36 cellular contexts compared by ENCODE assay signal in genomic region chr10:94992811-94993210, GRCh38. TPM values are rescaled to one million over a fixed set of nuclear protein-coding genes. Genes with fewer than 3 reads are reported as not detected.
DNase-seq lines count a peak whose midpoint lies in the region; ATAC-seq and TF ChIP-seq lines count a peak whose summit lies in the region.
"Had no signal": no experiment of that assay in that cellular context is flagged by ENCODE, and none has a peak within 500 bp of the region (broad histone marks: within the 10 kb centered on the region; RNA-seq: fewer than 3 reads in every experiment).

No MANE protein-coding gene starts in this region.

- H3K27me3 ChIP-seq in MG63 (no peaks in the 10 kb centered on the region), neuronal stem cell (ENCODE audit: control insufficient read depth in 3 of 3, insufficient read depth in 3 of 3, low read depth in 1 of 3, low read length in 3 of 3) (no peaks in the 10 kb centered on the region)
- H3K27me3 ChIP-seq: testis, vagina had no signal

- H3K4me3 ChIP-seq in MG63 (no peak overlapping the region), neuronal stem cell (ENCODE audit: low read length in 2 of 2) (no peak overlapping the region)
- H3K4me3 ChIP-seq: prostate gland, testis, vagina had no signal

- H3K36me3 Mint-ChIP-seq in WTC11: peaks cover 19% of the 10 kb centered on the region
- no peaks in the 10 kb centered on the region for H3K36me3 Mint-ChIP-seq in activated naive CD8-positive, alpha-beta T cell treated with anti-CD3 and anti-CD28 coated beads, Interleukin-2, amount 50 U/mL, for 24 hours (ENCODE audit: low read depth)
- H3K36me3 Mint-ChIP-seq: CD4-positive, alpha-beta memory T cell; memory B cell had no signal

- H3K9me3 ChIP-seq in MG63 (peaks cover 4% of the 10 kb centered on the region; the same call in 1 of the 2 replicates), neuronal stem cell (replicated peaks in 1 of 2; ENCODE audit: control insufficient read depth in 2 of 2, insufficient read depth in 1 of 2, low read depth in 1 of 2, low read length in 2 of 2) (peaks cover 0 to 3% of the 10 kb centered on the region in 2 donors)
- H3K9me3 ChIP-seq: prostate gland had no signal

- H3K23ac ChIP-seq in neuronal stem cell (ENCODE audit: low read depth, low read length, poor library complexity): no peak overlapping the region

- POLR2A ChIA-PET in WTC11 (lab: Charles Lee): interaction anchor here (0.7 kb wide), 1 partner anchor 43 kb away, joined by 3 read pairs; no protein-coding TSS in a partner anchor

- no peak overlapping the region for H3K27ac Mint-ChIP-seq in WTC11
- H3K27ac Mint-ChIP-seq in activated naive CD8-positive, alpha-beta T cell treated with anti-CD3 and anti-CD28 coated beads, Interleukin-2, amount 50 U/mL, for 24 hours: no peak overlapping the region
- H3K27ac Mint-ChIP-seq: activated T-helper 17 cell treated with anti-CD3 and anti-CD28 coated beads, Interleukin-2, amount 50 U/mL, for 72 hours; CD4-positive, alpha-beta memory T cell; memory B cell had no signal

- peaks cover 0 to 3% of the 10 kb centered on the region in 2 donors for H3K4me1 ChIP-seq in neuronal stem cell (ENCODE audit: control insufficient read depth in 2 of 2, insufficient read depth in 1 of 2, low read depth in 1 of 2, low read length in 2 of 2)
- H3K4me1 ChIP-seq: prostate gland, testis, vagina had no signal

- H3K9me3 Mint-ChIP-seq in WTC11: peaks cover 47% of the 10 kb centered on the region
- peaks cover 25% of the 10 kb centered on the region for H3K9me3 Mint-ChIP-seq in activated naive CD8-positive, alpha-beta T cell treated with anti-CD3 and anti-CD28 coated beads, Interleukin-2, amount 50 U/mL, for 24 hours

- H3K27me3 Mint-ChIP-seq in WTC11 (ENCODE audit: low read depth): no peaks in the 10 kb centered on the region; the same call in none of the 2 replicates
- H3K27me3 Mint-ChIP-seq in activated naive CD8-positive, alpha-beta T cell treated with anti-CD3 and anti-CD28 coated beads, Interleukin-2, amount 50 U/mL, for 24 hours: no peaks in the 10 kb centered on the region
- H3K27me3 Mint-ChIP-seq: activated T-helper 17 cell treated with anti-CD3 and anti-CD28 coated beads, Interleukin-2, amount 50 U/mL, for 72 hours; CD4-positive, alpha-beta memory T cell had no signal

- no CpG with 5 or more reads among the region's 4 CpGs for WGBS in neuronal stem cell (ENCODE audit: extremely low coverage in 2 of 2, insufficient read length in 2 of 2, insufficient replicate concordance in 1 of 2), 2 donors

- H2AFZ ChIP-seq in neuronal stem cell (ENCODE audit: low read length): no peak overlapping the region

- peak; percentile 23 for DNase-seq in A172 (ENCODE audit: low spot score)
- DNase-seq in MG63: peak; percentile 23
- peak; percentile 46 for DNase-seq in WTC11 (ENCODE audit: low spot score)
- DNase-seq in left lobe of liver (ENCODE audit: low spot score): no peak
- no peak for DNase-seq in activated naive CD8-positive, alpha-beta T cell treated with anti-CD3 and anti-CD28 coated beads, Interleukin-2, amount 50 U/mL, for 24 hours
- DNase-seq in mucosa of gallbladder (ENCODE audit: low spot score): no peak
- no peak for DNase-seq in neuronal stem cell (ENCODE audit: low spot score)
- DNase-seq: activated CD4-positive, CD25-positive, alpha-beta regulatory T cell; activated CD8-positive, alpha-beta memory T cell treated with anti-CD3 and anti-CD28 coated beads, Interleukin-2, amount 50 U/mL, for 4 hours; activated naive CD4-positive, alpha-beta T cell treated with anti-CD3 and anti-CD28 coated beads, Interleukin-2, amount 50 U/mL, for 16 hours; AML-193; amygdala; CD4-positive, alpha-beta memory T cell; effector memory CD4-positive, alpha-beta T cell; erythroblast; GDM1; HCEC 1CT; NCI-H1417; NCI-H2029 treated with DMSO at 0.1 percent for 48 hours; NCI-H226; NCI-H748 treated with DMSO at 0.1 percent for 48 hours; nucleus accumbens; stimulated activated CD4-positive, alpha-beta T cell treated with anti-CD3 and anti-CD28 coated beads, Interleukin-15, amount 100 ng/mL, for 24 hours; stimulated activated naive CD8-positive, alpha-beta T cell treated with anti-CD3 and anti-CD28 coated beads, Interleukin-15, Interleukin-2, amounts not matched to agents 100 U/mL and 50 U/mL, for 24 hours; testis had no signal

- H4K91ac ChIP-seq in neuronal stem cell (ENCODE audit: low read depth, low read length, poor library complexity): no peak overlapping the region

- no peak overlapping the region for H2BK120ac ChIP-seq in neuronal stem cell (ENCODE audit: low read depth, low read length)

- TF ChIP-seq CTCF in WTC11 (IDR thresholded peaks at IDR 0.05): no peak

- H3K4me1 Mint-ChIP-seq in WTC11: peaks cover 21% of the 10 kb centered on the region
- H3K4me1 Mint-ChIP-seq in activated naive CD8-positive, alpha-beta T cell treated with anti-CD3 and anti-CD28 coated beads, Interleukin-2, amount 50 U/mL, for 24 hours: no peaks in the 10 kb centered on the region
- H3K4me1 Mint-ChIP-seq: activated T-helper 17 cell treated with anti-CD3 and anti-CD28 coated beads, Interleukin-2, amount 50 U/mL, for 72 hours; CD4-positive, alpha-beta memory T cell; memory B cell had no signal

- H3K4ac ChIP-seq in neuronal stem cell (ENCODE audit: low read length): no peak overlapping the region

- H3K14ac ChIP-seq in neuronal stem cell (ENCODE audit: low read length): no peak overlapping the region

- H3K27ac ChIP-seq in neuronal stem cell (replicated peaks; ENCODE audit: low read length): no peak overlapping the region
- H3K27ac ChIP-seq: prostate gland, testis, vagina had no signal

- no peak overlapping the region for H4K8ac ChIP-seq in neuronal stem cell (ENCODE audit: low read depth, low read length)

- no peaks in the 10 kb centered on the region for H3K79me1 ChIP-seq in neuronal stem cell (ENCODE audit: low read depth, low read length)

- H2AK5ac ChIP-seq in neuronal stem cell (ENCODE audit: low read depth, low read length): no peak overlapping the region

- H2BK12ac ChIP-seq in neuronal stem cell (ENCODE audit: low read length): no peak overlapping the region

- no peak overlapping the region for H3K4me2 ChIP-seq in neuronal stem cell (ENCODE audit: insufficient read depth, low read length, poor library complexity, severe bottlenecking)

- no peak overlapping the region for H3K18ac ChIP-seq in neuronal stem cell (ENCODE audit: low read length)

- no peak overlapping the region for H3K4me3 Mint-ChIP-seq in WTC11
- H3K4me3 Mint-ChIP-seq in activated naive CD8-positive, alpha-beta T cell treated with anti-CD3 and anti-CD28 coated beads, Interleukin-2, amount 50 U/mL, for 24 hours: no peak overlapping the region
- H3K4me3 Mint-ChIP-seq: activated T-helper 17 cell treated with anti-CD3 and anti-CD28 coated beads, Interleukin-2, amount 50 U/mL, for 72 hours; CD4-positive, alpha-beta memory T cell; memory B cell had no signal

- ATAC-seq in WTC11: peak; percentile 89
- ATAC-seq in left lobe of liver: peak; percentile 6
- ATAC-seq in activated naive CD8-positive, alpha-beta T cell treated with anti-CD3 and anti-CD28 coated beads, Interleukin-2, amount 50 U/mL, for 24 hours: no peak
- ATAC-seq in GM18511 (IDR thresholded peaks at IDR 0.05; ENCODE audit: unreplicated experiment): no peak
- ATAC-seq: activated T-helper 17 cell treated with anti-CD3 and anti-CD28 coated beads, Interleukin-2, amount 50 U/mL, for 72 hours; left colon; SK-N-SH treated with all-trans-retinoic acid at 6 μM for 48 hours; stimulated activated naive CD8-positive, alpha-beta T cell treated with anti-CD3 and anti-CD28 coated beads, Interleukin-15, Interleukin-2, amounts not matched to agents 100 U/mL and 50 U/mL, for 24 hours had no signal

- H3K36me3 ChIP-seq in MG63 (no peaks in the 10 kb centered on the region), neuronal stem cell (replicated peaks in 1 of 2; ENCODE audit: control insufficient read depth in 2 of 2, insufficient read depth in 2 of 2, low read length in 2 of 2) (no peaks in the 10 kb centered on the region)
- H3K36me3 ChIP-seq: prostate gland, vagina had no signal

- no peak overlapping the region for H2BK5ac ChIP-seq in neuronal stem cell (ENCODE audit: low read length)

- CTCF ChIA-PET in WTC11 (lab: Charles Lee): interaction anchor here (1.3 kb wide), 1 partner anchor 29 kb away, joined by 3 read pairs; no protein-coding TSS in a partner anchor

- H3K9ac ChIP-seq in neuronal stem cell (ENCODE audit: low read depth, low read length, poor library complexity): no peak overlapping the region

- H2BK15ac ChIP-seq in neuronal stem cell (ENCODE audit: low read length): no peak overlapping the region

TF ChIP-seq in WTC11, 78 proteins besides CTCF, POLR2A, EP300 and RAD21 (continues in another document):
- TF ChIP-seq ETV6 (CRISPR knock-in tag; IDR thresholded peaks at IDR 0.05) (no peak), MYBL2 (CRISPR knock-in tag; IDR thresholded peaks at IDR 0.05) (no peak), PRDM15 (CRISPR knock-in tag; IDR thresholded peaks at IDR 0.05) (no peak)

RNA-seq across cellular contexts. Expression of gene CYP2C9, which starts 54.4 kb away (rescaled TPM):
- total RNA-seq in A172 (2014; rRNA removed; shearing (Covaris generic)): not detected in 2 replicates
- total RNA-seq in MG63 (2014; rRNA removed; shearing (Covaris generic); ENCODE audit: low replicate concordance): not detected in 2 replicates
- total RNA-seq in WTC11 (2021): 0.32 to 0.64 TPM (median 0.50 TPM) in 3 replicates
- 1,611 TPM for total RNA-seq in left lobe of liver
- 125 TPM for total RNA-seq in mucosa of gallbladder
- not detected for polyA plus RNA-seq in neuronal stem cell (2013, experiment 1 of 2)
- not detected for polyA plus RNA-seq in neuronal stem cell (2013, experiment 2 of 2)
- total RNA-seq: activated T-helper 17 cell treated with anti-CD3 and anti-CD28 coated beads, Interleukin-2, amount 50 U/mL, for 72 hours; bronchial epithelial cell; CD4-positive, alpha-beta memory T cell; MCF 10A; myocyte; prostate gland; T-helper 2 cell treated with Interferon-gamma antibody and Interleukin-4, amounts not matched to agents 100 ng/mL and 5 ng/mL, for 36 hours; testis had no signal
- polyA plus RNA-seq: CD4-positive, alpha-beta memory T cell had no signal

Comparison
In these comparisons a context has a peak if more than half of its experiments do, and no peak if none do; other contexts are left out.
1. DNase-seq: peak in A172 (single experiment), MG63 (single experiment) and WTC11 (single experiment); none in left lobe of liver (single experiment), activated naive CD8-positive, alpha-beta T cell treated with anti-CD3 and anti-CD28 coated beads, Interleukin-2, amount 50 U/mL, for 24 hours (single experiment), mucosa of gallbladder (single experiment) and neuronal stem cell (single experiment).
2. ATAC-seq: peak in WTC11 (single experiment) and left lobe of liver (single experiment); none in activated naive CD8-positive, alpha-beta T cell treated with anti-CD3 and anti-CD28 coated beads, Interleukin-2, amount 50 U/mL, for 24 hours (single experiment) and GM18511 (single experiment).
3. RNA of gene CYP2C9, which starts 54.4 kb away (total RNA-seq): 1,611 TPM in left lobe of liver (single experiment) and 125 TPM in mucosa of gallbladder (single experiment); 0.32 to 0.64 TPM in WTC11, not detected in A172 and not detected in MG63; every median in the first group is over 10 times any median in the second.